10 cellular contexts compared by ENCODE assay signal in genomic region chr3:71921036-71921435, GRCh38.
"Had no signal": no experiment of that assay in that cellular context is flagged by ENCODE, and none has a peak within 500 bp of the region (broad histone marks: within the 10 kb centered on the region; RNA-seq: fewer than 3 reads in every experiment).

No MANE protein-coding gene starts in this region.

- ATAC-seq: GM23338, HCT116 had no signal

- H3K9ac ChIP-seq: GM23248 had no signal

- H2AFZ ChIP-seq: GM23248, GM23338 had no signal

- H3K36me3 ChIP-seq: HAP-1 had no signal

- H3K27ac ChIP-seq: GM23248 had no signal

- H3K4me3 ChIP-seq: GM23248, GM23338, HAP-1 had no signal

- H3K4me2 ChIP-seq: GM23338 had no signal

- H3K9me3 ChIP-seq: HAP-1 had no signal

- DNase-seq: GM23248, GOT3, H7, H9, HCEC 1CT, HFFc6 had no signal

- FAIRE-seq: H54 had no signal
